1 cellular context compared by ENCODE assay signal in the genomic region with DNA sequence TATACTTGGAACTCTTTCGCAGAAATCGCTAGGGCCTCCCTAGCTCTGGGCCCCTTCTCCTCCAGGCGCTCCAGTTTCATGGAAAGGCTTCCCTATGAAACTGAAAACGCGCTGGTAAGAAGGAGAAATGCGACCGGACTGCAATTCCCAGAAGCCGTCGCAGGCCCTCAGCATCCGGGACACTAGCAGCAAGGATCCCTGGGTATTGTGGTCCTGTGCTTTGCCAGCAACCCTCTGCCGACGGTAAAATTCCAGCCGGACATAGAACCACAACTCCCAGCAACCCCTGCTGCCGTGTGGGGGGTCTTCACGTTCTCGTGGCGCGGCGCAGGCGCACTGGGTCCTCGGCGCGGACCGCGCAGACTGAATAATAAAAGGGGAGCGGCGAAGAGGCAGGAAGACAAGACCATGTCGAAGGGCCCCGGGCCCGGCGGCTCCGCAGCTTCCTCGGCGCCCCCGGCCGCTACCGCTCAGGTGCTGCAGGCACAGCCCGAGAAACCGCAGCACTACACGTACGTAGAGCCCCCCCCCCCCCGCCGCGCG.
TF ChIP-seq lines count a peak whose summit lies in the region.

A gene with protein sequence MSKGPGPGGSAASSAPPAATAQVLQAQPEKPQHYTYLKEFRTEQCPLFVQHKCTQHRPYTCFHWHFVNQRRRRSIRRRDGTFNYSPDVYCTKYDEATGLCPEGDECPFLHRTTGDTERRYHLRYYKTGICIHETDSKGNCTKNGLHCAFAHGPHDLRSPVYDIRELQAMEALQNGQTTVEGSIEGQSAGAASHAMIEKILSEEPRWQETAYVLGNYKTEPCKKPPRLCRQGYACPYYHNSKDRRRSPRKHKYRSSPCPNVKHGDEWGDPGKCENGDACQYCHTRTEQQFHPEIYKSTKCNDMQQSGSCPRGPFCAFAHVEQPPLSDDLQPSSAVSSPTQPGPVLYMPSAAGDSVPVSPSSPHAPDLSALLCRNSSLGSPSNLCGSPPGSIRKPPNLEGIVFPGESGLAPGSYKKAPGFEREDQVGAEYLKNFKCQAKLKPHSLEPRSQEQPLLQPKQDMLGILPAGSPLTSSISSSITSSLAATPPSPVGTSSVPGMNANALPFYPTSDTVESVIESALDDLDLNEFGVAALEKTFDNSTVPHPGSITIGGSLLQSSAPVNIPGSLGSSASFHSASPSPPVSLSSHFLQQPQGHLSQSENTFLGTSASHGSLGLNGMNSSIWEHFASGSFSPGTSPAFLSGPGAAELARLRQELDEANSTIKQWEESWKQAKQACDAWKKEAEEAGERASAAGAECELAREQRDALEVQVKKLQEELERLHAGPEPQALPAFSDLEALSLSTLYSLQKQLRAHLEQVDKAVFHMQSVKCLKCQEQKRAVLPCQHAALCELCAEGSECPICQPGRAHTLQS (plus strand): TSS at position 334 of the 543 bp plus-strand sequence. CDS start 75 bp downstream, at position 409.

TF ChIP-seq in GM23338, 12 proteins besides CTCF, POLR2A, EP300 and RAD21 (continued from another document):
- TF ChIP-seq, protein P1, sequence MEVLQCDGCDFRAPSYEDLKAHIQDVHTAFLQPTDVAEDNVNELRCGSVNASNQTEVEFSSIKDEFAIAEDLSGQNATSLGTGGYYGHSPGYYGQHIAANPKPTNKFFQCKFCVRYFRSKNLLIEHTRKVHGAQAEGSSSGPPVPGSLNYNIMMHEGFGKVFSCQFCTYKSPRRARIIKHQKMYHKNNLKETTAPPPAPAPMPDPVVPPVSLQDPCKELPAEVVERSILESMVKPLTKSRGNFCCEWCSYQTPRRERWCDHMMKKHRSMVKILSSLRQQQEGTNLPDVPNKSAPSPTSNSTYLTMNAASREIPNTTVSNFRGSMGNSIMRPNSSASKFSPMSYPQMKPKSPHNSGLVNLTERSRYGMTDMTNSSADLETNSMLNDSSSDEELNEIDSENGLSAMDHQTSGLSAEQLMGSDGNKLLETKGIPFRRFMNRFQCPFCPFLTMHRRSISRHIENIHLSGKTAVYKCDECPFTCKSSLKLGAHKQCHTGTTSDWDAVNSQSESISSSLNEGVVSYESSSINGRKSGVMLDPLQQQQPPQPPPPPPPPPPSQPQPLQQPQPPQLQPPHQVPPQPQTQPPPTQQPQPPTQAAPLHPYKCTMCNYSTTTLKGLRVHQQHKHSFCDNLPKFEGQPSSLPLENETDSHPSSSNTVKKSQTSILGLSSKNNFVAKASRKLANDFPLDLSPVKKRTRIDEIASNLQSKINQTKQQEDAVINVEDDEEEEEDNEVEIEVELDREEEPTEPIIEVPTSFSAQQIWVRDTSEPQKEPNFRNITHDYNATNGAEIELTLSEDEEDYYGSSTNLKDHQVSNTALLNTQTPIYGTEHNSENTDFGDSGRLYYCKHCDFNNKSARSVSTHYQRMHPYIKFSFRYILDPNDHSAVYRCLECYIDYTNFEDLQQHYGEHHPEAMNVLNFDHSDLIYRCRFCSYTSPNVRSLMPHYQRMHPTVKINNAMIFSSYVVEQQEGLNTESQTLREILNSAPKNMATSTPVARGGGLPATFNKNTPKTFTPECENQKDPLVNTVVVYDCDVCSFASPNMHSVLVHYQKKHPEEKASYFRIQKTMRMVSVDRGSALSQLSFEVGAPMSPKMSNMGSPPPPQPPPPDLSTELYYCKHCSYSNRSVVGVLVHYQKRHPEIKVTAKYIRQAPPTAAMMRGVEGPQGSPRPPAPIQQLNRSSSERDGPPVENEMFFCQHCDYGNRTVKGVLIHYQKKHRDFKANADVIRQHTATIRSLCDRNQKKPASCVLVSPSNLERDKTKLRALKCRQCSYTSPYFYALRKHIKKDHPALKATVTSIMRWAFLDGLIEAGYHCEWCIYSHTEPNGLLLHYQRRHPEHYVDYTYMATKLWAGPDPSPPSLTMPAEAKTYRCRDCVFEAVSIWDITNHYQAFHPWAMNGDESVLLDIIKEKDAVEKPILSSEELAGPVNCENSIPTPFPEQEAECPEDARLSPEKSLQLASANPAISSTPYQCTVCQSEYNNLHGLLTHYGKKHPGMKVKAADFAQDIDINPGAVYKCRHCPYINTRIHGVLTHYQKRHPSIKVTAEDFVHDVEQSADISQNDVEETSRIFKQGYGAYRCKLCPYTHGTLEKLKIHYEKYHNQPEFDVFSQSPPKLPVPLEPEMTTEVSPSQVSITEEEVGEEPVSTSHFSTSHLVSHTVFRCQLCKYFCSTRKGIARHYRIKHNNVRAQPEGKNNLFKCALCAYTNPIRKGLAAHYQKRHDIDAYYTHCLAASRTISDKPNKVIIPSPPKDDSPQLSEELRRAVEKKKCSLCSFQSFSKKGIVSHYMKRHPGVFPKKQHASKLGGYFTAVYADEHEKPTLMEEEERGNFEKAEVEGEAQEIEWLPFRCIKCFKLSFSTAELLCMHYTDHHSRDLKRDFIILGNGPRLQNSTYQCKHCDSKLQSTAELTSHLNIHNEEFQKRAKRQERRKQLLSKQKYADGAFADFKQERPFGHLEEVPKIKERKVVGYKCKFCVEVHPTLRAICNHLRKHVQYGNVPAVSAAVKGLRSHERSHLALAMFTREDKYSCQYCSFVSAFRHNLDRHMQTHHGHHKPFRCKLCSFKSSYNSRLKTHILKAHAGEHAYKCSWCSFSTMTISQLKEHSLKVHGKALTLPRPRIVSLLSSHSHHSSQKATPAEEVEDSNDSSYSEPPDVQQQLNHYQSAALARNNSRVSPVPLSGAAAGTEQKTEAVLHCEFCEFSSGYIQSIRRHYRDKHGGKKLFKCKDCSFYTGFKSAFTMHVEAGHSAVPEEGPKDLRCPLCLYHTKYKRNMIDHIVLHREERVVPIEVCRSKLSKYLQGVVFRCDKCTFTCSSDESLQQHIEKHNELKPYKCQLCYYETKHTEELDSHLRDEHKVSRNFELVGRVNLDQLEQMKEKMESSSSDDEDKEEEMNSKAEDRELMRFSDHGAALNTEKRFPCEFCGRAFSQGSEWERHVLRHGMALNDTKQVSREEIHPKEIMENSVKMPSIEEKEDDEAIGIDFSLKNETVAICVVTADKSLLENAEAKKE (CRISPR knock-in tag; IDR thresholded peaks at IDR 0.05) = no peak
